ENCODE assay signal across 8 cellular contexts in genomic region chr6:22025468-22026159, GRCh38.
DNase-seq lines count a peak whose midpoint lies in the region; ATAC-seq and TF ChIP-seq lines count a peak whose summit lies in the region.

No MANE protein-coding gene starts in this region.

- intact Hi-C loops in tibial artery (cut with DNase I; ENCODE audit: low total_unique reads): no loop called here

- H3K4me3 Mint-ChIP-seq in T-cell: peak overlapping the region in 1 of 3 donors; percentile 50

- CTCF ChIA-PET in T-cell (lab: Charles Lee): no interaction called here

- H3K9me3 ChIP-seq in tibial artery: peaks cover 0 to 9% (median 6%) of the 10 kb centered on the region in 3 donors

- peaks cover 8 to 35% (median 31%) of the 10 kb centered on the region in 3 donors for H3K4me1 Mint-ChIP-seq in T-cell

- H3K36me3 Mint-ChIP-seq in T-cell: no peaks in the 10 kb centered on the region

- no peak for TF ChIP-seq CTCF in tibial artery (IDR thresholded peaks at IDR 0.05)

- no peak overlapping the region for H3K27ac ChIP-seq in tibial artery

- peaks cover 5 to 8% (median 6%) of the 10 kb centered on the region in 3 donors for H3K9me3 Mint-ChIP-seq in T-cell

- peak; percentile 50 for DNase-seq in CMK (ENCODE audit: low read depth)
- peak in 1 of 34 experiments; percentile 1 for DNase-seq in T-cell
- DNase-seq in globus pallidus (ENCODE audit: low spot score): peak; percentile 43
- DNase-seq in pulmonary artery endothelial cell (ENCODE audit: low read depth, low spot score): peak; percentile 84
- no peak for DNase-seq in epidermal melanocyte (ENCODE audit: insufficient read length, low spot score)
- DNase-seq in tibial artery: no peak

- H3K4me1 ChIP-seq in tibial artery: peaks cover 0 to 18% (median 6%) of the 10 kb centered on the region in 4 donors

- peak overlapping the region; percentile 23 to 50 for H3K27ac Mint-ChIP-seq in T-cell

- peak; percentile 56 for ATAC-seq in GM19328 (IDR thresholded peaks at IDR 0.05; ENCODE audit: unreplicated experiment)
- peak; percentile 69 for ATAC-seq in HG03432 (IDR thresholded peaks at IDR 0.05; ENCODE audit: unreplicated experiment)
- peak; percentile 31 to 70 (median 44) for ATAC-seq in T-cell (replicated peaks in 1 of 4)

- H3K27me3 ChIP-seq in tibial artery: no peaks in the 10 kb centered on the region

- POLR2A ChIA-PET in T-cell (lab: Charles Lee): no interaction called here

- H3K4me3 ChIP-seq in tibial artery: no peak overlapping the region

- H3K36me3 ChIP-seq in tibial artery: peaks cover 0 to 12% (median 7%) of the 10 kb centered on the region in 3 donors

- peaks cover 0 to 3% of the 10 kb centered on the region in 2 donors for H3K27me3 Mint-ChIP-seq in T-cell

Comparison
In these comparisons a context has a peak if more than half of its experiments do, and no peak if none do; other contexts are left out.
1. DNase-seq: peak in CMK (single experiment), globus pallidus (single experiment) and pulmonary artery endothelial cell (single experiment); none in epidermal melanocyte (single experiment) and tibial artery (0 of 2).
2. Peak in every context shown above with its lines, with median percentiles within 50 percentile points of each other: ATAC-seq.